1 cellular context compared by ENCODE assay signal in the genomic region with DNA sequence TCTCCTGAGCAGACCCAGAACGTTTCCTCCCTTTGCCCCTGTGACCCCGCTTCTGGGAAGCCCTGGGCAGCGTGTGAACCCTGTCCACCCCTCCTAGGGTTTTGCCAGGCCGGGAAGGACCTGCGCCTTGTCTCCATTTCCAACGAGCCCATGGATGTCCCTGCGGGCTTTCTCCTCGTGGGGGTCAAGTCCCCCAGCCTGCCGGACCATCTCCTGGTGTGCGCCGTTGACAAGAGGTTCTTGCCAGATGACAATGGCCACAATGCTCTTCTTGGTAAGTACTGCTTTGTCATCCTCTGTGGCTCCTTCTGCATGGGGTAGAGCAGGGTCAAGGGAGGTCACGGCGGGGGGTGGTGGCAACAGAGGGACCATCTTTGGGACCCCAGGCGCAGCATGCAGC.
TF ChIP-seq lines count a peak whose summit lies in the region.

No MANE protein-coding gene starts in this region.

TF ChIP-seq in HepG2, 621 proteins besides CTCF, POLR2A, EP300 and RAD21 (continued from another document):
- TF ChIP-seq FOXM1 (CRISPR knock-in tag; IDR thresholded peaks at IDR 0.05) (no peak), ATAD3A (CRISPR knock-in tag; IDR thresholded peaks at IDR 0.05) (no peak), GATAD1 (CRISPR knock-in tag; IDR thresholded peaks at IDR 0.05) (no peak), MIXL1 (CRISPR knock-in tag; IDR thresholded peaks at IDR 0.05) (no peak), ZNF124 (CRISPR knock-in tag; IDR thresholded peaks at IDR 0.05) (no peak), ZNF678 (CRISPR knock-in tag; IDR thresholded peaks at IDR 0.05) (no peak), FOSL1 (CRISPR knock-in tag; IDR thresholded peaks at IDR 0.05; ENCODE audit: borderline replicate concordance) (no peak), ZNF253 (CRISPR knock-in tag; IDR thresholded peaks at IDR 0.05; ENCODE audit: borderline replicate concordance) (no peak), CHD4 (IDR thresholded peaks at IDR 0.05; ENCODE audit: borderline replicate concordance, low read length) (no peak), RBM22 (optimal IDR thresholded peaks at IDR 0.05; ENCODE audit: low read length) (peak; percentile 76), SAFB2 (CRISPR knock-in tag; IDR thresholded peaks at IDR 0.05; ENCODE audit: borderline replicate concordance, low read depth) (no peak), ZNF766 (CRISPR knock-in tag; IDR thresholded peaks at IDR 0.05; ENCODE audit: borderline replicate concordance) (no peak), YY1 (IDR thresholded peaks at IDR 0.05; ENCODE audit: insufficient read depth, insufficient replicate concordance, low read depth, low read length) (no peak), SAP130 (CRISPR knock-in tag; IDR thresholded peaks at IDR 0.05; ENCODE audit: low read depth) (no peak)
- TF ChIP-seq, protein P1, sequence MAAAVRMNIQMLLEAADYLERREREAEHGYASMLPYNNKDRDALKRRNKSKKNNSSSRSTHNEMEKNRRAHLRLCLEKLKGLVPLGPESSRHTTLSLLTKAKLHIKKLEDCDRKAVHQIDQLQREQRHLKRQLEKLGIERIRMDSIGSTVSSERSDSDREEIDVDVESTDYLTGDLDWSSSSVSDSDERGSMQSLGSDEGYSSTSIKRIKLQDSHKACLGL (CRISPR knock-in tag; IDR thresholded peaks at IDR 0.05): no peak
- TF ChIP-seq, protein P2, sequence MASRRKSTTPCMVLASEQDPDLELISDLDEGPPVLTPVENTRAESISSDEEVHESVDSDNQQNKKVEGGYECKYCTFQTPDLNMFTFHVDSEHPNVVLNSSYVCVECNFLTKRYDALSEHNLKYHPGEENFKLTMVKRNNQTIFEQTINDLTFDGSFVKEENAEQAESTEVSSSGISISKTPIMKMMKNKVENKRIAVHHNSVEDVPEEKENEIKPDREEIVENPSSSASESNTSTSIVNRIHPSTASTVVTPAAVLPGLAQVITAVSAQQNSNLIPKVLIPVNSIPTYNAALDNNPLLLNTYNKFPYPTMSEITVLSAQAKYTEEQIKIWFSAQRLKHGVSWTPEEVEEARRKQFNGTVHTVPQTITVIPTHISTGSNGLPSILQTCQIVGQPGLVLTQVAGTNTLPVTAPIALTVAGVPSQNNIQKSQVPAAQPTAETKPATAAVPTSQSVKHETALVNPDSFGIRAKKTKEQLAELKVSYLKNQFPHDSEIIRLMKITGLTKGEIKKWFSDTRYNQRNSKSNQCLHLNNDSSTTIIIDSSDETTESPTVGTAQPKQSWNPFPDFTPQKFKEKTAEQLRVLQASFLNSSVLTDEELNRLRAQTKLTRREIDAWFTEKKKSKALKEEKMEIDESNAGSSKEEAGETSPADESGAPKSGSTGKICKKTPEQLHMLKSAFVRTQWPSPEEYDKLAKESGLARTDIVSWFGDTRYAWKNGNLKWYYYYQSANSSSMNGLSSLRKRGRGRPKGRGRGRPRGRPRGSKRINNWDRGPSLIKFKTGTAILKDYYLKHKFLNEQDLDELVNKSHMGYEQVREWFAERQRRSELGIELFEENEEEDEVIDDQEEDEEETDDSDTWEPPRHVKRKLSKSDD (CRISPR knock-in tag; IDR thresholded peaks at IDR 0.05; ENCODE audit: low read depth): no peak
- TF ChIP-seq, protein P3, sequence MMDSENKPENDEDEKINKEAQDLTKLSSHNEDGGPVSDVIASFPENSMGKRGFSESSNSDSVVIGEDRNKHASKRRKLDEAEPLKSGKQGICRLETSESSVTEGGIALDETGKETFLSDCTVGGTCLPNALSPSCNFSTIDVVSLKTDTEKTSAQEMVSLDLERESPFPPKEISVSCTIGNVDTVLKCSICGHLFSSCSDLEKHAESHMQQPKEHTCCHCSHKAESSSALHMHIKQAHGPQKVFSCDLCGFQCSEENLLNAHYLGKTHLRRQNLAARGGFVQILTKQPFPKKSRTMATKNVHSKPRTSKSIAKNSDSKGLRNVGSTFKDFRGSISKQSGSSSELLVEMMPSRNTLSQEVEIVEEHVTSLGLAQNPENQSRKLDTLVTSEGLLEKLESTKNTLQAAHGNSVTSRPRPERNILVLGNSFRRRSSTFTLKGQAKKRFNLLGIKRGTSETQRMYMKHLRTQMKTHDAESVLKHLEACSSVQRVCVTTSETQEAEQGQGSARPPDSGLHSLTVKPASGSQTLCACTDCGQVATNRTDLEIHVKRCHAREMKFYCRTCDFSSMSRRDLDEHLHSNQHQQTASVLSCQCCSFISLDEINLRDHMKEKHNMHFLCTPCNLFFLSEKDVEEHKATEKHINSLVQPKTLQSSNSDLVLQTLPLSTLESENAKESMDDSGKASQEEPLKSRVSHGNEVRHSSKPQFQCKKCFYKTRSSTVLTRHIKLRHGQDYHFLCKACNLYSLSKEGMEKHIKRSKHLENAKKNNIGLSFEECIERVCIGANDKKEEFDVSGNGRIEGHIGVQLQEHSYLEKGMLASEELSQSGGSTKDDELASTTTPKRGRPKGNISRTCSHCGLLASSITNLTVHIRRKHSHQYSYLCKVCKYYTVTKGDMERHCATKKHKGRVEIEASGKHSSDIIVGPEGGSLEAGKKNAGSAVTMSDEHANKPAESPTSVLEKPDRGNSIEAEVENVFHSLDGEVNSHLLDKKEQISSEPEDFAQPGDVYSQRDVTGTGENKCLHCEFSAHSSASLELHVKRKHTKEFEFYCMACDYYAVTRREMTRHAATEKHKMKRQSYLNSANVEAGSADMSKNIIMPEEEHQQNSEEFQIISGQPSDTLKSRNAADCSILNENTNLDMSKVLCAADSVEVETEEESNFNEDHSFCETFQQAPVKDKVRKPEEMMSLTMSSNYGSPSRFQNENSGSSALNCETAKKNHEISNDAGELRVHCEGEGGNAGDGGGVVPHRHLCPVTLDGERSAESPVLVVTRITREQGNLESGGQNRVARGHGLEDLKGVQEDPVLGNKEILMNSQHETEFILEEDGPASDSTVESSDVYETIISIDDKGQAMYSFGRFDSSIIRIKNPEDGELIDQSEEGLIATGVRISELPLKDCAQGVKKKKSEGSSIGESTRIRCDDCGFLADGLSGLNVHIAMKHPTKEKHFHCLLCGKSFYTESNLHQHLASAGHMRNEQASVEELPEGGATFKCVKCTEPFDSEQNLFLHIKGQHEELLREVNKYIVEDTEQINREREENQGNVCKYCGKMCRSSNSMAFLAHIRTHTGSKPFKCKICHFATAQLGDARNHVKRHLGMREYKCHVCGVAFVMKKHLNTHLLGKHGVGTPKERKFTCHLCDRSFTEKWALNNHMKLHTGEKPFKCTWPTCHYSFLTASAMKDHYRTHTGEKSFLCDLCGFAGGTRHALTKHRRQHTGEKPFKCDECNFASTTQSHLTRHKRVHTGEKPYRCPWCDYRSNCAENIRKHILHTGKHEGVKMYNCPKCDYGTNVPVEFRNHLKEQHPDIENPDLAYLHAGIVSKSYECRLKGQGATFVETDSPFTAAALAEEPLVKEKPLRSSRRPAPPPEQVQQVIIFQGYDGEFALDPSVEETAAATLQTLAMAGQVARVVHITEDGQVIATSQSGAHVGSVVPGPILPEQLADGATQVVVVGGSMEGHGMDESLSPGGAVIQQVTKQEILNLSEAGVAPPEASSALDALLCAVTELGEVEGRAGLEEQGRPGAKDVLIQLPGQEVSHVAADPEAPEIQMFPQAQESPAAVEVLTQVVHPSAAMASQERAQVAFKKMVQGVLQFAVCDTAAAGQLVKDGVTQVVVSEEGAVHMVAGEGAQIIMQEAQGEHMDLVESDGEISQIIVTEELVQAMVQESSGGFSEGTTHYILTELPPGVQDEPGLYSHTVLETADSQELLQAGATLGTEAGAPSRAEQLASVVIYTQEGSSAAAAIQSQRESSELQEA (CRISPR knock-in tag; IDR thresholded peaks at IDR 0.05; ENCODE audit: not compliant biosample characterization): peak; percentile 35
